Comparison of ENCODE assay signal across 14 cellular contexts in genomic region chr17:66751771-66752170, GRCh38.
DNase-seq lines count a peak whose midpoint lies in the region; TF ChIP-seq lines count a peak whose summit lies in the region.
"Had no signal": no experiment of that assay in that cellular context is flagged by ENCODE, and none has a peak within 500 bp of the region (broad histone marks: within the 10 kb centered on the region; RNA-seq: fewer than 3 reads in every experiment).

No MANE protein-coding gene starts in this region.

- TF ChIP-seq CTCF in brain (conservative IDR thresholded peaks at IDR 0.05) = no peak
- no peak for TF ChIP-seq CTCF in CD14-positive monocyte (IDR thresholded peaks at IDR 0.05)

- H4K8ac ChIP-seq in neuronal stem cell (ENCODE audit: low read depth, low read length) = no peak overlapping the region

- no peak overlapping the region for H3K4me3 Mint-ChIP-seq in activated CD4-positive, alpha-beta T cell treated with anti-CD3 and anti-CD28 coated beads, Interleukin-2, amount 10 ng/mL, durations not matched to agents 7 days and 5 days
- H3K4me3 Mint-ChIP-seq in brain = no peak overlapping the region
- H3K4me3 Mint-ChIP-seq in CD14-positive monocyte = no peak overlapping the region
- H3K4me3 Mint-ChIP-seq: CD8-positive, alpha-beta T cell; H9 had no signal

- no peak overlapping the region for H2BK5ac ChIP-seq in neuronal stem cell (ENCODE audit: low read length)

- no peak overlapping the region for H3K4me3 ChIP-seq in BLaER1 treated with 17β-estradiol and CSF1 and Interleukin-3, amounts not matched to agents 10 nM and 100 nM
- H3K4me3 ChIP-seq in neuronal stem cell (ENCODE audit: low read length in 2 of 2) = no peak overlapping the region

- no peak overlapping the region for H2BK12ac ChIP-seq in neuronal stem cell (ENCODE audit: low read length)

- H2AFZ ChIP-seq in neuronal stem cell (ENCODE audit: low read length) = no peak overlapping the region

- H2BK120ac ChIP-seq in neuronal stem cell (ENCODE audit: low read depth, low read length) = no peak overlapping the region

- no CpG with 5 or more reads among the region's 3 CpGs for WGBS in neuronal stem cell (ENCODE audit: extremely low coverage in 2 of 2, insufficient read length in 2 of 2, insufficient replicate concordance in 1 of 2), 2 donors

- H2AK5ac ChIP-seq in neuronal stem cell (ENCODE audit: low read depth, low read length) = no peak overlapping the region

- H3K9me3 ChIP-seq in BLaER1 treated with 17β-estradiol and CSF1 and Interleukin-3, amounts not matched to agents 10 nM and 100 nM (replicated peaks in 1 of 11) = 0 out of 22 replicates have a peak, but pooled peaks cover 0 to 4% (median 0%) of the 10 kb centered on the region in 11 experiments
- no peaks in the 10 kb centered on the region for H3K9me3 ChIP-seq in neuronal stem cell (replicated peaks in 1 of 2; ENCODE audit: control insufficient read depth in 2 of 2, insufficient read depth in 1 of 2, low read depth in 1 of 2, low read length in 2 of 2)
- H3K9me3 ChIP-seq: BE2C had no signal

- H3K9ac ChIP-seq in BLaER1 treated with 17β-estradiol and CSF1 and Interleukin-3, amounts not matched to agents 10 nM and 100 nM = no peak overlapping the region
- H3K9ac ChIP-seq in neuronal stem cell (ENCODE audit: low read depth, low read length, poor library complexity) = no peak overlapping the region

- DNase-seq in activated CD4-positive, alpha-beta T cell treated with anti-CD3 and anti-CD28 coated beads, Interleukin-2, amount 10 ng/mL, durations not matched to agents 7 days and 5 days = no peak
- DNase-seq in activated CD4-positive, alpha-beta T cell treated with anti-CD3 and anti-CD28 coated beads, Interleukin-2, amount 50 U/mL, for 1 hour = no peak
- DNase-seq in neuronal stem cell (ENCODE audit: low spot score) (no peak), CD14-positive monocyte (ENCODE audit: low spot score) (no peak), erythroblast (lab: John Stamatoyannopoulos, UW) (no peak)
- DNase-seq: ACHN; BE2C; CD8-positive, alpha-beta T cell; DMS 273 treated with DMSO at 0.1 percent for 48 hours; DMS53; H9 had no signal

- H3K79me1 ChIP-seq in neuronal stem cell (ENCODE audit: low read depth, low read length) = no peaks in the 10 kb centered on the region

- POLR2A ChIA-PET in activated CD4-positive, alpha-beta T cell treated with anti-CD3 and anti-CD28 coated beads, Interleukin-2, amount 10 ng/mL, durations not matched to agents 7 days and 5 days (lab: Charles Lee) = no interaction called here

- peaks cover 20% of the 10 kb centered on the region for H3K36me3 Mint-ChIP-seq in activated CD4-positive, alpha-beta T cell treated with anti-CD3 and anti-CD28 coated beads, Interleukin-2, amount 10 ng/mL, durations not matched to agents 7 days and 5 days (ENCODE audit: low read depth)
- peaks cover 26% of the 10 kb centered on the region for H3K36me3 Mint-ChIP-seq in brain
- H3K36me3 Mint-ChIP-seq in CD14-positive monocyte = peaks cover 58 to 62% of the 10 kb centered on the region in 2 donors

- H3K36me3 ChIP-seq in BLaER1 treated with 17β-estradiol and CSF1 and Interleukin-3, amounts not matched to agents 10 nM and 100 nM = peaks cover 0 to 97% (median 0%) of the 10 kb centered on the region in 11 experiments; a peak in 7 of 22 replicates
- H3K36me3 ChIP-seq in neuronal stem cell (replicated peaks in 1 of 2; ENCODE audit: control insufficient read depth in 2 of 2, insufficient read depth in 2 of 2, low read length in 2 of 2) = no peaks in the 10 kb centered on the region
- H3K36me3 ChIP-seq: BE2C had no signal

- H2BK15ac ChIP-seq in neuronal stem cell (ENCODE audit: low read length) = no peak overlapping the region

- H3K9me3 Mint-ChIP-seq in activated CD4-positive, alpha-beta T cell treated with anti-CD3 and anti-CD28 coated beads, Interleukin-2, amount 10 ng/mL, durations not matched to agents 7 days and 5 days = no peaks in the 10 kb centered on the region
- H3K9me3 Mint-ChIP-seq in brain (peaks cover 0 to 4% (median 0%) of the 10 kb centered on the region in 5 experiments), CD14-positive monocyte (peaks cover 0 to 3% (median 0%) of the 10 kb centered on the region in 7 donors)
- H3K9me3 Mint-ChIP-seq: CD8-positive, alpha-beta T cell; H9 had no signal

- intact Hi-C loops in CD14-positive monocyte (cut with micrococcal nuclease) = no loop called here

- no peak overlapping the region for H3K27ac ChIP-seq in BLaER1 treated with 17β-estradiol and CSF1 and Interleukin-3, amounts not matched to agents 10 nM and 100 nM
- H3K27ac ChIP-seq in neuronal stem cell (replicated peaks; ENCODE audit: low read length) = no peak overlapping the region
- H3K27ac ChIP-seq: HL-60 had no signal

- H3K14ac ChIP-seq in neuronal stem cell (ENCODE audit: low read length) = no peak overlapping the region

- CTCF ChIA-PET in activated CD4-positive, alpha-beta T cell treated with anti-CD3 and anti-CD28 coated beads, Interleukin-2, amount 10 ng/mL, durations not matched to agents 7 days and 5 days (lab: Charles Lee) = interaction anchor here (0.5 kb wide), 1 partner anchor 108 kb away, joined by 3 read pairs; no protein-coding TSS in a partner anchor

- H4K20me1 ChIP-seq in BLaER1 treated with 17β-estradiol and CSF1 and Interleukin-3, amounts not matched to agents 10 nM and 100 nM = peaks cover 0 to 21% (median 0%) of the 10 kb centered on the region in 11 experiments; a peak in 4 of 22 replicates

- H3K27ac Mint-ChIP-seq in activated CD4-positive, alpha-beta T cell treated with anti-CD3 and anti-CD28 coated beads, Interleukin-2, amount 10 ng/mL, durations not matched to agents 7 days and 5 days = peak overlapping the region; percentile 58
- H3K27ac Mint-ChIP-seq in brain = peak overlapping the region in 4 of 5 experiments; percentile 51 to 95 (median 68)
- no peak overlapping the region for H3K27ac Mint-ChIP-seq in CD14-positive monocyte
- H3K27ac Mint-ChIP-seq: CD8-positive, alpha-beta T cell; H9 had no signal

- H3K4me2 ChIP-seq in BLaER1 treated with 17β-estradiol and CSF1 and Interleukin-3, amounts not matched to agents 10 nM and 100 nM = peak overlapping the region in 8 of 11 experiments; percentile 24 to 68 (median 50); a peak in 16 of 22 replicates
- no peak overlapping the region for H3K4me2 ChIP-seq in neuronal stem cell (ENCODE audit: insufficient read depth, low read length, poor library complexity, severe bottlenecking)

- no peaks in the 10 kb centered on the region for H3K27me3 Mint-ChIP-seq in activated CD4-positive, alpha-beta T cell treated with anti-CD3 and anti-CD28 coated beads, Interleukin-2, amount 10 ng/mL, durations not matched to agents 7 days and 5 days
- H3K27me3 Mint-ChIP-seq in brain (peaks cover 4% of the 10 kb centered on the region), CD14-positive monocyte (ENCODE audit: low read depth in 3 of 3) (peaks cover 1 to 3% (median 2%) of the 10 kb centered on the region in 3 donors)

- no peak overlapping the region for H3K23ac ChIP-seq in neuronal stem cell (ENCODE audit: low read depth, low read length, poor library complexity)

- no peaks in the 10 kb centered on the region for H3K4me1 Mint-ChIP-seq in activated CD4-positive, alpha-beta T cell treated with anti-CD3 and anti-CD28 coated beads, Interleukin-2, amount 10 ng/mL, durations not matched to agents 7 days and 5 days
- peaks cover 43% of the 10 kb centered on the region for H3K4me1 Mint-ChIP-seq in brain
- H3K4me1 Mint-ChIP-seq in CD14-positive monocyte = no peaks in the 10 kb centered on the region

- H3K27me3 ChIP-seq in BLaER1 treated with 17β-estradiol and CSF1 and Interleukin-3, amounts not matched to agents 10 nM and 100 nM = no peaks in the 10 kb centered on the region
- peaks cover 0 to 2% (median 0%) of the 10 kb centered on the region in 3 experiments for H3K27me3 ChIP-seq in neuronal stem cell (ENCODE audit: control insufficient read depth in 3 of 3, insufficient read depth in 3 of 3, low read depth in 1 of 3, low read length in 3 of 3)
- H3K27me3 ChIP-seq: BE2C had no signal

- peak overlapping the region; percentile 14 for H3K4ac ChIP-seq in neuronal stem cell (ENCODE audit: low read length)

- H4K91ac ChIP-seq in neuronal stem cell (ENCODE audit: low read depth, low read length, poor library complexity) = no peak overlapping the region

- H3K18ac ChIP-seq in neuronal stem cell (ENCODE audit: low read length) = no peak overlapping the region

- TF ChIP-seq POLR2A in erythroblast (IDR thresholded peaks at IDR 0.05; ENCODE audit: low read length) = no peak

- peaks cover 0 to 39% (median 28%) of the 10 kb centered on the region in 10 experiments; a peak in 15 of 20 replicates for H3K4me1 ChIP-seq in BLaER1 treated with 17β-estradiol and CSF1 and Interleukin-3, amounts not matched to agents 10 nM and 100 nM
- peaks cover 11 to 18% of the 10 kb centered on the region in 2 donors for H3K4me1 ChIP-seq in neuronal stem cell (ENCODE audit: control insufficient read depth in 2 of 2, insufficient read depth in 1 of 2, low read depth in 1 of 2, low read length in 2 of 2)
- H3K4me1 ChIP-seq: BE2C had no signal

Comparison
In these comparisons a context has a peak if more than half of its experiments do, and no peak if none do; other contexts are left out.
1. H3K27ac Mint-ChIP-seq: peak in activated CD4-positive, alpha-beta T cell treated with anti-CD3 and anti-CD28 coated beads, Interleukin-2, amount 10 ng/mL, durations not matched to agents 7 days and 5 days (single experiment) and brain (4 of 5); none in CD14-positive monocyte (0 of 7).